In the genomic region with DNA sequence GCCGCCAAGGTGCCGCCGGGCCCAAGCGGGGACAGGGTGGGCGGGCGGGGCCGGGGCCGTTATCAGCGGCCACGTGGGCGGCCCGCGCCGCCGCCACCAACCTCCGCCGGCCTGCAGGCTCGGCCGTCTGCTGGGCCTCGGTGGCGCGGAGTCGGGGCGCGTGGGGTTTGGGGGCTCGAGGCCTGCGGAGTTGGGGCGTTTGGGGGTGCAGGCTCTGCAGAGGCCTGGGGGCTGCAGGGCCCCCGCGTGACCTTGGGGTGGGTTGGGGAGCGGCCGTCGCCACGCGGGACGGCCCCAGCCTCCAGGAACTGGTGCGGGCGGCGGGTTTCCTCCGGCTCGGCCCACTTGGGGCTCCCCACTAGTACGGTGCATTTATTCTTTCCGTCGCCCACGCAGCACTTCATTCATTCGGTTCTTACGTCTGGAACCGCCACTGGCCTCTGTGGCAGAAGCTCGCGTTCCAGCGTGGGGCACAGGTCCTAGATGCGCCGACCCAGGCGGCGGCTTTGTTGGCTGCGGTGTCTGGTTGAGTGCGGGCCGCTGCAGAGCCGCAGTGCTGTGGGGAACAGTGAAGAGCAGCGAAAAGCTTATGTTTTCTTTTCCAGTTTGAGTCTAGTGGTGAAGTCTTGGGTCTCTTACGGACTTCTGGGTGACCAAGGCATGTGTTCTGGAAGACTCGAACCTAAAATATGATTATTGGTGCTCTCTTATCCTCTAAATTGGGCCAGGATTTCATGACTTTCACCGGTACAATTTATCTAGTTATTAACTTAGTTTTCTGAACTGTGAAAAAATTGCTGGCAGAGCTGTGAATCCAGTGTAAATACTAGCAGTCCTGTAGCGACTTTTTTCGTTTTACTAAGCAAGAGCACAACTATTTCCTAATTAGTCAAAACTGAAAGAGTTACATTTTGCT, we compare ENCODE assay signal across 7 cellular contexts. TPM values are rescaled to one million over a fixed set of nuclear protein-coding genes. Genes with fewer than 3 reads are reported as not detected.
DNase-seq lines count a peak whose midpoint lies in the region; ATAC-seq and TF ChIP-seq lines count a peak whose summit lies in the region.
"Had no signal": no experiment of that assay in that cellular context is flagged by ENCODE, and none has a peak within 500 bp of the region (broad histone marks: within the 10 kb centered on the region; RNA-seq: fewer than 3 reads in every experiment).

No MANE protein-coding gene starts in this region.

- DNase-seq in EL (peak; percentile 35), left ventricle myocardium inferior (peak; percentile 30), amygdala (lab: John Stamatoyannopoulos, UW) (no peak)
- DNase-seq in activated CD4-positive, alpha-beta memory T cell treated with anti-CD3 and anti-CD28 coated beads, Interleukin-2, amount 10 ng/mL, durations not matched to agents 7 days and 5 days = peak; percentile 62
- peak; percentile 52 for DNase-seq in stimulated activated CD8-positive, alpha-beta memory T cell treated with anti-CD3 and anti-CD28 coated beads, Interleukin-15, amount 100 ng/mL, for 24 hours (ENCODE audit: low read depth)

- peaks cover 54% of the 10 kb centered on the region for H3K4me1 Mint-ChIP-seq in activated CD4-positive, alpha-beta memory T cell treated with anti-CD3 and anti-CD28 coated beads, Interleukin-2, amount 10 ng/mL, durations not matched to agents 7 days and 5 days

- no peak for TF ChIP-seq CTCF in left ventricle myocardium inferior (IDR thresholded peaks at IDR 0.05; ENCODE audit: borderline replicate concordance)

- peaks cover 51% of the 10 kb centered on the region for H3K4me1 ChIP-seq in left ventricle myocardium inferior

- H3K27ac ChIP-seq in left ventricle myocardium inferior (replicated peaks) = peak overlapping the region; percentile 91

- ATAC-seq in HG02973 (IDR thresholded peaks at IDR 0.05; ENCODE audit: unreplicated experiment) = peak; percentile 11

- intact Hi-C loops in left ventricle myocardium inferior (cut with micrococcal nuclease) = no loop called here

- H3K27ac Mint-ChIP-seq in activated CD4-positive, alpha-beta memory T cell treated with anti-CD3 and anti-CD28 coated beads, Interleukin-2, amount 10 ng/mL, durations not matched to agents 7 days and 5 days = peak overlapping the region; percentile 81

- H3K4me3 ChIP-seq in left ventricle myocardium inferior = peak overlapping the region; percentile 79

- no peaks in the 10 kb centered on the region for H3K27me3 Mint-ChIP-seq in activated CD4-positive, alpha-beta memory T cell treated with anti-CD3 and anti-CD28 coated beads, Interleukin-2, amount 10 ng/mL, durations not matched to agents 7 days and 5 days

- H3K27me3 ChIP-seq in left ventricle myocardium inferior (ENCODE audit: low read depth) = no peaks in the 10 kb centered on the region

- H3K36me3 ChIP-seq in left ventricle myocardium inferior = peaks cover 60% of the 10 kb centered on the region

- H3K9me3 Mint-ChIP-seq in activated CD4-positive, alpha-beta memory T cell treated with anti-CD3 and anti-CD28 coated beads, Interleukin-2, amount 10 ng/mL, durations not matched to agents 7 days and 5 days = no peaks in the 10 kb centered on the region

- POLR2A ChIA-PET in activated CD4-positive, alpha-beta memory T cell treated with anti-CD3 and anti-CD28 coated beads, Interleukin-2, amount 10 ng/mL, durations not matched to agents 7 days and 5 days (lab: Charles Lee) = interaction anchor here (0.9 to 5.5 kb wide), 15 partner anchors 11 to 392 kb away, joined by 3 to 56 read pairs (median 5); a partner anchor contains a TSS

- H3K36me3 Mint-ChIP-seq in activated CD4-positive, alpha-beta memory T cell treated with anti-CD3 and anti-CD28 coated beads, Interleukin-2, amount 10 ng/mL, durations not matched to agents 7 days and 5 days (ENCODE audit: low read depth) = peaks cover 62% of the 10 kb centered on the region

- peak overlapping the region; percentile 86 for H3K4me3 Mint-ChIP-seq in activated CD4-positive, alpha-beta memory T cell treated with anti-CD3 and anti-CD28 coated beads, Interleukin-2, amount 10 ng/mL, durations not matched to agents 7 days and 5 days

- H3K9me3 ChIP-seq in left ventricle myocardium inferior (replicated peaks) = no peaks in the 10 kb centered on the region

- CTCF ChIA-PET in activated CD4-positive, alpha-beta memory T cell treated with anti-CD3 and anti-CD28 coated beads, Interleukin-2, amount 10 ng/mL, durations not matched to agents 7 days and 5 days (lab: Charles Lee) = interaction anchor here (0.7 to 2.2 kb wide), 3 partner anchors 12 to 17 kb away, joined by 3 to 11 read pairs (median 8); no protein-coding TSS in a partner anchor

RNA-seq across cellular contexts. Expression of a gene that starts 0.9 kb away (rescaled TPM):
- 10 to 100 TPM; 71.8 to 75.2 TPM for total RNA-seq in activated CD4-positive, alpha-beta memory T cell treated with anti-CD3 and anti-CD28 coated beads, Interleukin-2, amount 10 ng/mL, durations not matched to agents 7 days and 5 days
- 27.8 TPM for total RNA-seq in left ventricle myocardium inferior

RNA-seq across cellular contexts. Expression of a gene that starts 2.0 kb away (rescaled TPM):
- 100 to 1,000 TPM; 176 to 181 TPM for total RNA-seq in activated CD4-positive, alpha-beta memory T cell treated with anti-CD3 and anti-CD28 coated beads, Interleukin-2, amount 10 ng/mL, durations not matched to agents 7 days and 5 days
- total RNA-seq in left ventricle myocardium inferior = 39.6 TPM

RNA-seq across cellular contexts. Expression of a gene that starts 13.7 kb away (rescaled TPM):
- 10 to 100 TPM; 44.2 to 48.3 TPM for total RNA-seq in activated CD4-positive, alpha-beta memory T cell treated with anti-CD3 and anti-CD28 coated beads, Interleukin-2, amount 10 ng/mL, durations not matched to agents 7 days and 5 days
- total RNA-seq in left ventricle myocardium inferior = 42.4 TPM

RNA-seq across cellular contexts. Expression of a gene that starts 32.9 kb away (rescaled TPM):
- total RNA-seq in activated CD4-positive, alpha-beta memory T cell treated with anti-CD3 and anti-CD28 coated beads, Interleukin-2, amount 10 ng/mL, durations not matched to agents 7 days and 5 days = under 1 TPM; 0.33 to 0.76 TPM
- not detected for total RNA-seq in left ventricle myocardium inferior
- total RNA-seq: T-helper 1 cell treated with Interleukin-12 subunit alpha and Interleukin-12 subunit beta and Interleukin-4 antibody, amounts not matched to agents 30 ng/mL and 1 ng/mL, for 36 hours had no signal

RNA-seq across cellular contexts. Expression of a gene that starts 37.9 kb away (rescaled TPM):
- 10 to 100 TPM; 40.4 to 41.1 TPM for total RNA-seq in activated CD4-positive, alpha-beta memory T cell treated with anti-CD3 and anti-CD28 coated beads, Interleukin-2, amount 10 ng/mL, durations not matched to agents 7 days and 5 days
- 16.8 TPM for total RNA-seq in left ventricle myocardium inferior

Comparison
In these comparisons a context has a peak if more than half of its experiments do, and no peak if none do; other contexts are left out.
1. DNase-seq: peak in EL (single experiment), activated CD4-positive, alpha-beta memory T cell treated with anti-CD3 and anti-CD28 coated beads, Interleukin-2, amount 10 ng/mL, durations not matched to agents 7 days and 5 days (single experiment), left ventricle myocardium inferior (single experiment) and stimulated activated CD8-positive, alpha-beta memory T cell treated with anti-CD3 and anti-CD28 coated beads, Interleukin-15, amount 100 ng/mL, for 24 hours (single experiment); none in amygdala (0 of 56).